Comparison of ENCODE assay signal across 1 cellular context in genomic region chr6:148152244-148152643, GRCh38.
TF ChIP-seq lines count a peak whose summit lies in the region.

No MANE protein-coding gene starts in this region.

TF ChIP-seq in GM23338, 12 proteins besides CTCF, POLR2A, EP300 and RAD21 (continued from another document):
- no peak for TF ChIP-seq ZNF462 (CRISPR knock-in tag; IDR thresholded peaks at IDR 0.05)
- TF ChIP-seq, protein P1, sequence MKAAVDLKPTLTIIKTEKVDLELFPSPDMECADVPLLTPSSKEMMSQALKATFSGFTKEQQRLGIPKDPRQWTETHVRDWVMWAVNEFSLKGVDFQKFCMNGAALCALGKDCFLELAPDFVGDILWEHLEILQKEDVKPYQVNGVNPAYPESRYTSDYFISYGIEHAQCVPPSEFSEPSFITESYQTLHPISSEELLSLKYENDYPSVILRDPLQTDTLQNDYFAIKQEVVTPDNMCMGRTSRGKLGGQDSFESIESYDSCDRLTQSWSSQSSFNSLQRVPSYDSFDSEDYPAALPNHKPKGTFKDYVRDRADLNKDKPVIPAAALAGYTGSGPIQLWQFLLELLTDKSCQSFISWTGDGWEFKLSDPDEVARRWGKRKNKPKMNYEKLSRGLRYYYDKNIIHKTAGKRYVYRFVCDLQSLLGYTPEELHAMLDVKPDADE (IDR thresholded peaks at IDR 0.05), result no peak
- no peak for TF ChIP-seq NANOG (IDR thresholded peaks at IDR 0.05; ENCODE audit: borderline replicate concordance)
- no peak for TF ChIP-seq CREB1 (CRISPR knock-in tag; IDR thresholded peaks at IDR 0.05; ENCODE audit: low read depth)
- no peak for TF ChIP-seq POLR2AphosphoS5 (IDR thresholded peaks at IDR 0.05; ENCODE audit: low read depth)
- TF ChIP-seq EZH2phosphoT487 (IDR thresholded peaks at IDR 0.05; ENCODE audit: unreplicated experiment), result no peak
